In genomic region chr17:48825446-48826381, GRCh38 we compare ENCODE assay signal across 2 cellular contexts.
TF ChIP-seq lines count a peak whose summit lies in the region.

No MANE protein-coding gene starts in this region.

TF ChIP-seq in SK-N-SH treated with all-trans-retinoic acid at 6 μM for 48 hours, 23 proteins besides CTCF, POLR2A, EP300 and RAD21 (continued from another document and continues in another):
- TF ChIP-seq, protein P1, sequence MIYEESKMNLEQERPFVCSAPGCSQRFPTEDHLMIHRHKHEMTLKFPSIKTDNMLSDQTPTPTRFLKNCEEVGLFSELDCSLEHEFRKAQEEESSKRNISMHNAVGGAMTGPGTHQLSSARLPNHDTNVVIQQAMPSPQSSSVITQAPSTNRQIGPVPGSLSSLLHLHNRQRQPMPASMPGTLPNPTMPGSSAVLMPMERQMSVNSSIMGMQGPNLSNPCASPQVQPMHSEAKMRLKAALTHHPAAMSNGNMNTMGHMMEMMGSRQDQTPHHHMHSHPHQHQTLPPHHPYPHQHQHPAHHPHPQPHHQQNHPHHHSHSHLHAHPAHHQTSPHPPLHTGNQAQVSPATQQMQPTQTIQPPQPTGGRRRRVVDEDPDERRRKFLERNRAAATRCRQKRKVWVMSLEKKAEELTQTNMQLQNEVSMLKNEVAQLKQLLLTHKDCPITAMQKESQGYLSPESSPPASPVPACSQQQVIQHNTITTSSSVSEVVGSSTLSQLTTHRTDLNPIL (CRISPR knock-in tag; IDR thresholded peaks at IDR 0.05; ENCODE audit: low read depth): no peak; the same call in 1 of the 2 replicates
- TF ChIP-seq GLIS3 (CRISPR knock-in tag; IDR thresholded peaks at IDR 0.05) (no peak), ZC3H10 (CRISPR knock-in tag; IDR thresholded peaks at IDR 0.05) (peak; percentile 100), ZNF565 (CRISPR knock-in tag; conservative IDR thresholded peaks at IDR 0.05; ENCODE audit: low read depth) (no peak), ESRRG (CRISPR knock-in tag; IDR thresholded peaks at IDR 0.05) (no peak), SNAI2 (CRISPR knock-in tag; IDR thresholded peaks at IDR 0.05) (peak; percentile 60; the same call in 1 of the 2 replicates), RARB (CRISPR knock-in tag; IDR thresholded peaks at IDR 0.05) (peak; percentile 95; the same call in 1 of the 2 replicates), PATZ1 (CRISPR knock-in tag; IDR thresholded peaks at IDR 0.05; ENCODE audit: borderline replicate concordance) (peak; percentile 87), CSDC2 (CRISPR knock-in tag; IDR thresholded peaks at IDR 0.05) (peak; percentile 99), PPARA (CRISPR knock-in tag; IDR thresholded peaks at IDR 0.05; ENCODE audit: borderline replicate concordance) (no peak), ZFP3 (CRISPR knock-in tag; IDR thresholded peaks at IDR 0.05) (peak; percentile 89), ZFP30 (CRISPR knock-in tag; IDR thresholded peaks at IDR 0.05) (no peak), TOX (CRISPR knock-in tag; IDR thresholded peaks at IDR 0.05; ENCODE audit: borderline replicate concordance) (peak; percentile 96), ZNF70 (CRISPR knock-in tag; IDR thresholded peaks at IDR 0.05) (no peak), TSHZ2 (CRISPR knock-in tag; IDR thresholded peaks at IDR 0.05) (no peak), BACH2 (CRISPR knock-in tag; IDR thresholded peaks at IDR 0.05; ENCODE audit: borderline replicate concordance) (no peak), OSR1 (CRISPR knock-in tag; IDR thresholded peaks at IDR 0.05) (peak; percentile 100), ARNTL (CRISPR knock-in tag; IDR thresholded peaks at IDR 0.05; ENCODE audit: borderline replicate concordance, low read depth) (no peak)
- TF ChIP-seq, protein P2, sequence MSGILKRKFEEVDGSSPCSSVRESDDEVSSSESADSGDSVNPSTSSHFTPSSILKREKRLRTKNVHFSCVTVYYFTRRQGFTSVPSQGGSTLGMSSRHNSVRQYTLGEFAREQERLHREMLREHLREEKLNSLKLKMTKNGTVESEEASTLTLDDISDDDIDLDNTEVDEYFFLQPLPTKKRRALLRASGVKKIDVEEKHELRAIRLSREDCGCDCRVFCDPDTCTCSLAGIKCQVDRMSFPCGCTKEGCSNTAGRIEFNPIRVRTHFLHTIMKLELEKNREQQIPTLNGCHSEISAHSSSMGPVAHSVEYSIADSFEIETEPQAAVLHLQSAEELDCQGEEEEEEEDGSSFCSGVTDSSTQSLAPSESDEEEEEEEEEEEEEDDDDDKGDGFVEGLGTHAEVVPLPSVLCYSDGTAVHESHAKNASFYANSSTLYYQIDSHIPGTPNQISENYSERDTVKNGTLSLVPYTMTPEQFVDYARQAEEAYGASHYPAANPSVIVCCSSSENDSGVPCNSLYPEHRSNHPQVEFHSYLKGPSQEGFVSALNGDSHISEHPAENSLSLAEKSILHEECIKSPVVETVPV (CRISPR knock-in tag; IDR thresholded peaks at IDR 0.05): no peak; the same call in 1 of the 2 replicates
- TF ChIP-seq, protein P3, sequence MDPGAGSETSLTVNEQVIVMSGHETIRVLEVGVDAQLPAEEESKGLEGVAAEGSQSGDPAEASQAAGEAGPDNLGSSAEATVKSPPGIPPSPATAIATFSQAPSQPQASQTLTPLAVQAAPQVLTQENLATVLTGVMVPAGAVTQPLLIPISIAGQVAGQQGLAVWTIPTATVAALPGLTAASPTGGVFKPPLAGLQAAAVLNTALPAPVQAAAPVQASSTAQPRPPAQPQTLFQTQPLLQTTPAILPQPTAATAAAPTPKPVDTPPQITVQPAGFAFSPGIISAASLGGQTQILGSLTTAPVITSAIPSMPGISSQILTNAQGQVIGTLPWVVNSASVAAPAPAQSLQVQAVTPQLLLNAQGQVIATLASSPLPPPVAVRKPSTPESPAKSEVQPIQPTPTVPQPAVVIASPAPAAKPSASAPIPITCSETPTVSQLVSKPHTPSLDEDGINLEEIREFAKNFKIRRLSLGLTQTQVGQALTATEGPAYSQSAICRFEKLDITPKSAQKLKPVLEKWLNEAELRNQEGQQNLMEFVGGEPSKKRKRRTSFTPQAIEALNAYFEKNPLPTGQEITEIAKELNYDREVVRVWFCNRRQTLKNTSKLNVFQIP (CRISPR knock-in tag; IDR thresholded peaks at IDR 0.05; ENCODE audit: borderline replicate concordance, low read depth): peak; percentile 79; the same call in 1 of the 2 replicates

TF ChIP-seq in H1, 55 proteins besides CTCF, POLR2A, EP300 and RAD21:
- no peak for TF ChIP-seq GABPA (IDR thresholded peaks at IDR 0.05; ENCODE audit: borderline replicate concordance, insufficient read depth, low read length)
- TF ChIP-seq SP4 (IDR thresholded peaks at IDR 0.05; ENCODE audit: low read length): no peak
- TF ChIP-seq TBP (IDR thresholded peaks at IDR 0.05; ENCODE audit: low read depth, low read length): no peak
- TF ChIP-seq CBX8 (IDR thresholded peaks at IDR 0.05; ENCODE audit: borderline replicate concordance, low read depth, low read length): no peak
- TF ChIP-seq, protein P4, sequence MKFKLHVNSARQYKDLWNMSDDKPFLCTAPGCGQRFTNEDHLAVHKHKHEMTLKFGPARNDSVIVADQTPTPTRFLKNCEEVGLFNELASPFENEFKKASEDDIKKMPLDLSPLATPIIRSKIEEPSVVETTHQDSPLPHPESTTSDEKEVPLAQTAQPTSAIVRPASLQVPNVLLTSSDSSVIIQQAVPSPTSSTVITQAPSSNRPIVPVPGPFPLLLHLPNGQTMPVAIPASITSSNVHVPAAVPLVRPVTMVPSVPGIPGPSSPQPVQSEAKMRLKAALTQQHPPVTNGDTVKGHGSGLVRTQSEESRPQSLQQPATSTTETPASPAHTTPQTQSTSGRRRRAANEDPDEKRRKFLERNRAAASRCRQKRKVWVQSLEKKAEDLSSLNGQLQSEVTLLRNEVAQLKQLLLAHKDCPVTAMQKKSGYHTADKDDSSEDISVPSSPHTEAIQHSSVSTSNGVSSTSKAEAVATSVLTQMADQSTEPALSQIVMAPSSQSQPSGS (IDR thresholded peaks at IDR 0.05; ENCODE audit: low read length): no peak
- no peak for TF ChIP-seq USF2 (IDR thresholded peaks at IDR 0.05; ENCODE audit: low read length)
- TF ChIP-seq HDAC2 (IDR thresholded peaks at IDR 0.05; ENCODE audit: borderline replicate concordance in 1 of 2, low read depth in 2 of 2, low read length in 2 of 2): no peak
- no peak for TF ChIP-seq SIN3A (conservative IDR thresholded peaks at IDR 0.05 in 1 of 2, IDR thresholded peaks at IDR 0.05 in 1 of 2; ENCODE audit: low read depth in 1 of 2, low read length in 2 of 2)
- TF ChIP-seq CBX5 (IDR thresholded peaks at IDR 0.05; ENCODE audit: low read depth, low read length): no peak
- no peak for TF ChIP-seq KDM5A (IDR thresholded peaks at IDR 0.05; ENCODE audit: low read length)
- no peak for TF ChIP-seq SP2 (IDR thresholded peaks at IDR 0.05; ENCODE audit: low read length)
- TF ChIP-seq TEAD4 (IDR thresholded peaks at IDR 0.05; ENCODE audit: low read depth, low read length): no peak
- no peak for TF ChIP-seq NRF1 (IDR thresholded peaks at IDR 0.05; ENCODE audit: low read depth, low read length)
